ENCODE assay signal across 1 cellular context in the genomic region with DNA sequence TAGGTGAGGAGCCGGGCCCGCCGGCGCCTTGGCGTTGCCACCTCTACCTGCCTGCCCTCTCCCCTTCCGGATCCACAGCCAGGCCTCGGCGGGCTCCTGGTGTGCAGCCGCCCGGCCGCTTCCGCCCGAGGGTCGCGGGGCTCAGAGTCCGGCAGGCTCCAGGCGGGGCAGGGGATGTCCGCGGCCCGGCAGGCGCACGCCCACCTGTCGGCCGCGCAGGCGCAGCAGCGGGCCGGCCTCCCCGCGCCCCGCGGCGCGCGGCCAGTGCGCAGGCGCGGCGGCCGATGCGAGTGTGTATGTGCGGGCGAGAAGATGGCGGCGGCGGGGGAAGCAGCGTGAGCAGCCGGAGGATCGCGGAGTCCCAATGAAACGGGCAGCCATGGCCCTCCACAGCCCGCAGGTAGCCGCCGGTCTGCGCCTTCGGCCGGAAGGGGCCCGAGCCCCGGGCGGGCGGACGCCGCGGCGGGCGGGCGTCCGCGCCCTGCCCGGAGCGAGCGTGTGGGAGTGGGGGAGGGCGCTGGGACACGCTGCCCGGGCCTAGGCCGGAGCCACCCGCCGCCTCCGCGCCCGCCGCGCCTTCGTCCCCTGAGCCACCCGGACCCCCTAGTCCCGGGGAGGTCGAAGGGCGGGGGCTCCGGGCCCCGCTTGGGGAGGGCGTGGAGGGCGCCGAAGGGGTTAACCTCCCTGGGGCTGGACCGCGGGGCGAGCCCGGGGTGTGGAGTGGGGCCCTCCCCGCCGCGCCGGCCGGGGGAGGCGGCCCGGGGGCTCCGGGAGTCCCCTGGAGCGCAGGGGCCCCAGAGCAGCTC.
TF ChIP-seq lines count a peak whose summit lies in the region.

Gene USP10 (plus strand): TSS at position 289 of the 806 bp plus-strand sequence. CDS start 91 bp downstream, at position 380.

TF ChIP-seq in HepG2, 621 proteins besides CTCF, POLR2A, EP300 and RAD21 (continued from another document and continues in another):
- peak; percentile 52; the same call in 1 of the 2 replicates for TF ChIP-seq RERE (CRISPR knock-in tag; IDR thresholded peaks at IDR 0.05; ENCODE audit: low read depth)
- TF ChIP-seq SRF (IDR thresholded peaks at IDR 0.05; ENCODE audit: low read depth, low read length) = no peak
- TF ChIP-seq EZH2 (conservative IDR thresholded peaks at IDR 0.05; ENCODE audit: low read depth, low read length) = no peak
- TF ChIP-seq ZHX2 (IDR thresholded peaks at IDR 0.05; ENCODE audit: low read depth) = no peak
- peak; percentile 64; the same call in 1 of the 2 replicates for TF ChIP-seq ZHX2 (CRISPR knock-in tag; IDR thresholded peaks at IDR 0.05; ENCODE audit: borderline replicate concordance)
- TF ChIP-seq ZNF362 (CRISPR knock-in tag; IDR thresholded peaks at IDR 0.05; ENCODE audit: borderline replicate concordance) = no peak
- no peak for TF ChIP-seq ZNF432 (CRISPR knock-in tag; IDR thresholded peaks at IDR 0.05; ENCODE audit: borderline replicate concordance)
- no peak for TF ChIP-seq PRMT3 (CRISPR knock-in tag; IDR thresholded peaks at IDR 0.05; ENCODE audit: borderline replicate concordance, low read depth)
- TF ChIP-seq JUNB (CRISPR knock-in tag; IDR thresholded peaks at IDR 0.05; ENCODE audit: borderline replicate concordance) = no peak
- no peak for TF ChIP-seq HDAC6 (IDR thresholded peaks at IDR 0.05; ENCODE audit: low read depth, low read length)
- TF ChIP-seq NCOR1 (IDR thresholded peaks at IDR 0.05; ENCODE audit: borderline replicate concordance, low read length) = no peak
- TF ChIP-seq ZNF782 (CRISPR knock-in tag; IDR thresholded peaks at IDR 0.05; ENCODE audit: borderline replicate concordance) = 0 out of 2 replicates have a peak, but pooled peaks have one; percentile 15
- peak; percentile 25 for TF ChIP-seq DBP (CRISPR knock-in tag; IDR thresholded peaks at IDR 0.05; ENCODE audit: not compliant biosample characterization)
- TF ChIP-seq ZNF670 (CRISPR knock-in tag; IDR thresholded peaks at IDR 0.05; ENCODE audit: borderline replicate concordance) = peak; percentile 91
- peak; percentile 52 for TF ChIP-seq KDM5A (IDR thresholded peaks at IDR 0.05; ENCODE audit: borderline replicate concordance, low read length)
- no peak; the same call in 1 of the 2 replicates for TF ChIP-seq ZNF564 (CRISPR knock-in tag; IDR thresholded peaks at IDR 0.05)
- TF ChIP-seq DNMT3B (CRISPR knock-in tag; conservative IDR thresholded peaks at IDR 0.05) = no peak; the same call in 1 of the 2 replicates
- TF ChIP-seq, protein P1, sequence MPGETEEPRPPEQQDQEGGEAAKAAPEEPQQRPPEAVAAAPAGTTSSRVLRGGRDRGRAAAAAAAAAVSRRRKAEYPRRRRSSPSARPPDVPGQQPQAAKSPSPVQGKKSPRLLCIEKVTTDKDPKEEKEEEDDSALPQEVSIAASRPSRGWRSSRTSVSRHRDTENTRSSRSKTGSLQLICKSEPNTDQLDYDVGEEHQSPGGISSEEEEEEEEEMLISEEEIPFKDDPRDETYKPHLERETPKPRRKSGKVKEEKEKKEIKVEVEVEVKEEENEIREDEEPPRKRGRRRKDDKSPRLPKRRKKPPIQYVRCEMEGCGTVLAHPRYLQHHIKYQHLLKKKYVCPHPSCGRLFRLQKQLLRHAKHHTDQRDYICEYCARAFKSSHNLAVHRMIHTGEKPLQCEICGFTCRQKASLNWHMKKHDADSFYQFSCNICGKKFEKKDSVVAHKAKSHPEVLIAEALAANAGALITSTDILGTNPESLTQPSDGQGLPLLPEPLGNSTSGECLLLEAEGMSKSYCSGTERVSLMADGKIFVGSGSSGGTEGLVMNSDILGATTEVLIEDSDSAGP (CRISPR knock-in tag; IDR thresholded peaks at IDR 0.05; ENCODE audit: borderline replicate concordance) = 0 out of 2 replicates have a peak, but pooled peaks have one; percentile 51
- no peak for TF ChIP-seq SOX13 (IDR thresholded peaks at IDR 0.05)
- TF ChIP-seq SOX13 (CRISPR knock-in tag; conservative IDR thresholded peaks at IDR 0.05 in 1 of 2, IDR thresholded peaks at IDR 0.05 in 1 of 2) = peak in 1 of 2 experiments; percentile 49; a peak in 1 of 4 replicates
- TF ChIP-seq ZNF33A (CRISPR knock-in tag; IDR thresholded peaks at IDR 0.05; ENCODE audit: borderline replicate concordance) = no peak
- TF ChIP-seq GATAD1 (CRISPR knock-in tag; IDR thresholded peaks at IDR 0.05) = peak; percentile 82
- TF ChIP-seq ZSCAN12 (CRISPR knock-in tag; IDR thresholded peaks at IDR 0.05) = 0 out of 2 replicates have a peak, but pooled peaks have one; percentile 1
- peak; percentile 49 for TF ChIP-seq ZNF563 (CRISPR knock-in tag; IDR thresholded peaks at IDR 0.05)
- no peak for TF ChIP-seq NPAS2 (CRISPR knock-in tag; IDR thresholded peaks at IDR 0.05; ENCODE audit: borderline replicate concordance)
- peak; percentile 96 for TF ChIP-seq ZNF687 (CRISPR knock-in tag; IDR thresholded peaks at IDR 0.05)
- TF ChIP-seq, protein P2, sequence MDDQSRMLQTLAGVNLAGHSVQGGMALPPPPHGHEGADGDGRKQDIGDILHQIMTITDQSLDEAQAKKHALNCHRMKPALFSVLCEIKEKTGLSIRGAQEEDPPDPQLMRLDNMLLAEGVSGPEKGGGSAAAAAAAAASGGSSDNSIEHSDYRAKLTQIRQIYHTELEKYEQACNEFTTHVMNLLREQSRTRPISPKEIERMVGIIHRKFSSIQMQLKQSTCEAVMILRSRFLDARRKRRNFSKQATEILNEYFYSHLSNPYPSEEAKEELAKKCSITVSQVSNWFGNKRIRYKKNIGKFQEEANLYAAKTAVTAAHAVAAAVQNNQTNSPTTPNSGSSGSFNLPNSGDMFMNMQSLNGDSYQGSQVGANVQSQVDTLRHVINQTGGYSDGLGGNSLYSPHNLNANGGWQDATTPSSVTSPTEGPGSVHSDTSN (CRISPR knock-in tag; IDR thresholded peaks at IDR 0.05; ENCODE audit: borderline replicate concordance) = no peak
- no peak for TF ChIP-seq ATF7 (IDR thresholded peaks at IDR 0.05)
- no peak for TF ChIP-seq ATF7 (CRISPR knock-in tag; IDR thresholded peaks at IDR 0.05)
